8 cellular contexts compared by ENCODE assay signal in the genomic region with DNA sequence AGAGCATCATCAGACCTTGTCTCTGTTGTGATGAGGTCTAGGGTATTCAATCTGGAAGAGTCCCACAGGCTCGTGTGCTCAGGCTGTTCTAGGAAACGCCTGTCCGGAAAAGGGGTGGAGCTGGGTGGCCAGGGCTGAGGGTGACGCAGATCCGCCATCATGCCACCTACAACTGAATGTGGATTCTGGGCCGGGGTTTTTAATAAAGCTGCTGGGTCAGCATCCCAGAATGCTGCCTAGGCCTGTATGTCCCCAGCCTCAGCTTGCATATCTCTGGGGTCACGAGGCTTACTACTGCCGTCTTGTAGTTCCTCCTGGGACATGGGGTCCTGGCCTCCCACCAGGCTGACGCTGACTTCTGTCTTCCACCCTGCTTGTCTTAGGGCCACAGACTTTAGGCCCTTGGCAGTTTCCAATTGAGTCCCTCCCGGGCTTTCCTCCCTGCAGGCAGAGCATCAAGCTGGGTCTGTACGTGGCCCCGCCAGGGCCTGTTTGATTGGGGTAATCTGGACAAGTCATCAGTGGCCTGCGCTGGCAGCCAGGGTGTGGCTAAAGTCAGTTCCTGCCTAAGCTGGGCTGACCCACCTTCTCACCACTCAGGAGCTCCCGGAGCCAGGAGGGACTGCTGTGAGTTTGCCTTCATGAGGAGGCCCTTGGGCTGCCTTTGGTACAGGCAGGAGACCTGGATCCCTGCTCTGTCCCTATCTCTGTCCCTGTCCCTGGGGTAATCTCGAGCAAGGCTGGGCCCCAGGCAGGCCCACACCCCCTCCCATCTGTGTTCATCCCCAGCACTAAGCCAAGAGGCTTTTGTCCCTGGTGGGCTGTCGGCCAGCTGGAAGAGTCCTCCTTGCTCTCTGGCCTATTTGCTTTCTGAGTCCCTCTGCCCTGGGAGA.
DNase-seq lines count a peak whose midpoint lies in the region; ATAC-seq, FAIRE-seq and TF ChIP-seq lines count a peak whose summit lies in the region.

No MANE protein-coding gene starts in this region.

- DNase-seq in H54 (ENCODE audit: insufficient read length, low spot score) (peak; percentile 88), adipocyte (ENCODE audit: low read depth) (no peak), right atrium auricular region (ENCODE audit: low spot score) (peak; percentile 91), sigmoid colon (peak; percentile 89), DMS 273 treated with DMSO at 0.1 percent for 48 hours (lab: John Stamatoyannopoulos, UW) (no peak), NCI-H510A treated with DMSO at 0.1 percent for 48 hours (lab: John Stamatoyannopoulos, UW) (no peak)

- no peaks in the 10 kb centered on the region for H3K9me3 ChIP-seq in adipocyte (ENCODE audit: control insufficient read depth, low read length)
- H3K9me3 ChIP-seq in right atrium auricular region, result no peaks in the 10 kb centered on the region
- no peaks in the 10 kb centered on the region for H3K9me3 ChIP-seq in sigmoid colon

- H3K9ac ChIP-seq in adipocyte (ENCODE audit: low read length), result peak overlapping the region; percentile 91

- H3K4me1 ChIP-seq in adipocyte (ENCODE audit: control insufficient read depth, insufficient read depth, low read length) (peaks cover 87% of the 10 kb centered on the region), right atrium auricular region (peaks cover 3 to 100% of the 10 kb centered on the region in 2 donors), sigmoid colon (peaks cover 0 to 100% (median 100%) of the 10 kb centered on the region in 4 donors)

- no peaks in the 10 kb centered on the region for H3K27me3 ChIP-seq in adipocyte (replicated peaks; ENCODE audit: control insufficient read depth, insufficient read depth, low read length)
- H3K27me3 ChIP-seq in right atrium auricular region, result no peaks in the 10 kb centered on the region
- H3K27me3 ChIP-seq in sigmoid colon, result no peaks in the 10 kb centered on the region

- peak; percentile 39 for TF ChIP-seq POLR2A in H54 (IDR thresholded peaks at IDR 0.05; ENCODE audit: low read depth, low read length)
- TF ChIP-seq POLR2A in sigmoid colon (IDR thresholded peaks at IDR 0.05), result no peak

- H3K36me3 ChIP-seq in adipocyte (ENCODE audit: control insufficient read depth, insufficient read depth, low read length, severe bottlenecking) (peaks cover 32% of the 10 kb centered on the region), right atrium auricular region (no peaks in the 10 kb centered on the region), sigmoid colon (peaks cover 0 to 5% (median 2%) of the 10 kb centered on the region in 4 donors)

- ATAC-seq in HG03097 (IDR thresholded peaks at IDR 0.05; ENCODE audit: low FRiP score, unreplicated experiment) (no peak), GM21515 (IDR thresholded peaks at IDR 0.05; ENCODE audit: unreplicated experiment) (no peak)

- TF ChIP-seq EP300 in sigmoid colon (IDR thresholded peaks at IDR 0.05), result peak in 2 of 4 donors; percentile 34 to 67

- H3K4me3 ChIP-seq in adipocyte (ENCODE audit: low read length) (peak overlapping the region; percentile 67), right atrium auricular region (peak overlapping the region in 1 of 2 donors; percentile 2), sigmoid colon (no peak overlapping the region)

- WGBS in sigmoid colon, 2 donors, result 54 to 65% methylated on average over 16 of the region's 16 CpGs

- FAIRE-seq in H54 (lab: Jason Lieb, UNC), result peak; percentile 48

- TF ChIP-seq CTCF in right atrium auricular region (IDR thresholded peaks at IDR 0.05), result no peak
- TF ChIP-seq CTCF in sigmoid colon (IDR thresholded peaks at IDR 0.05), result no peak

- intact Hi-C loops in sigmoid colon (cut with DNase I), result loop anchor here (5.0 kb wide), 1 partner anchor 36 kb away; no protein-coding TSS in a partner anchor

- peak overlapping the region; percentile 93 to 98 for H3K27ac ChIP-seq in right atrium auricular region
- H3K27ac ChIP-seq in sigmoid colon, result peak overlapping the region; percentile 85 to 92 (median 88)

Comparison
In these comparisons a context has a peak if more than half of its experiments do, and no peak if none do; other contexts are left out.
1. DNase-seq: peak in H54 (single experiment), right atrium auricular region (single experiment) and sigmoid colon (single experiment); none in adipocyte (single experiment), DMS 273 treated with DMSO at 0.1 percent for 48 hours (single experiment) and NCI-H510A treated with DMSO at 0.1 percent for 48 hours (single experiment).